Comparison of ENCODE assay signal across 3 cellular contexts in the genomic region with DNA sequence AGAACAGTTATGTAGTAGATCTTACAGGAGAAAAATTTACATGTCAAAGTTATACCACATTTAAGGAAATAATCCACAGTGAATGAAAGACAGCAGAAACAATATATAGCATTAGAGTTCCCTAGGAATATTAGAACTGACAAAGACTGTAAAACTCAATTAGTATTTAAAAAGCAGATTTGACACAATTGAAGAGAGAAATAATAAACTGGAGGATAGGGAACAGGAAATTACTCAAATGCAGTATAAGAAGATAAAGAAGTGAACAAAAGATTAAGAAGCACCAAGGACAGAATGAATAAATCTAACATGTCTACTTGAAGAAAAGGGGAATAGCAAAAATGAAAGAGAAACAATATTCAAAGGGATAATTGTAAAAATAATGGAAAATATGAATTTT.
"Had no signal": no experiment of that assay in that cellular context is flagged by ENCODE, and none has a peak within 500 bp of the region (broad histone marks: within the 10 kb centered on the region; RNA-seq: fewer than 3 reads in every experiment).

No MANE protein-coding gene starts in this region.

- H3K4me3 ChIP-seq: GM12878 had no signal

- DNase-seq: GDM1, GF-D8 had no signal

- ATAC-seq: GM12878 had no signal
